23 cellular contexts compared by ENCODE assay signal in the genomic region with DNA sequence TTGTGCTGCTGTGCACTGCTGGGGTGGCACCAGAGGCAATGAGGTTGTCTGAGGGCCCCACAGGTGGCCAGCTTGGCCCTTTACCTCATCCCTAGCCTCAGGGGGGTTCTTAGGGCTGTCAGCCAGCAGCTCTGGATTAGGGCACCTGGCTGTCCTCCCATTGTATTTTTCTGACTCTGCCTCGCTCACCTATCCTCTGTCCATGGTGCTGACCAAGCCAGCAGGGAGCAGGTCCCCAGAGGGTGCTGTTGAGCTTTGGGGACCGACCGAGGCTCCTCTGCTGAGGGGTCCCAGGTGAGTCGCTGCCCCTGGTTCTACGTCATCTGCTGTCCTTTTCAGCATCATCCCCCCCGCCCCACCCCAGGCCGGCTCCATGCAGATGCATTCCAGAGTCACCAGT. TPM values are rescaled to one million over a fixed set of nuclear protein-coding genes. Genes with fewer than 3 reads are reported as not detected.
DNase-seq lines count a peak whose midpoint lies in the region; ATAC-seq, FAIRE-seq and TF ChIP-seq lines count a peak whose summit lies in the region.
"Had no signal": no experiment of that assay in that cellular context is flagged by ENCODE, and none has a peak within 500 bp of the region (broad histone marks: within the 10 kb centered on the region; RNA-seq: fewer than 3 reads in every experiment).

No MANE protein-coding gene starts in this region.

- no peaks in the 10 kb centered on the region for H3K4me1 Mint-ChIP-seq in activated CD4-positive, alpha-beta T cell treated with anti-CD3 and anti-CD28 coated beads for 36 hours
- H3K4me1 Mint-ChIP-seq: CD8-positive, alpha-beta memory T cell had no signal

- H3K79me2 ChIP-seq in MM.1S (ENCODE audit: low read length), result no peaks in the 10 kb centered on the region
- H3K79me2 ChIP-seq in K562 (ENCODE audit: control insufficient read depth, insufficient read depth, low read length), result no peaks in the 10 kb centered on the region

- H3F3A ChIP-seq in MM.1S (ENCODE audit: insufficient read depth, low read length), result no peaks in the 10 kb centered on the region

- POLR2A ChIA-PET in activated CD4-positive, alpha-beta T cell treated with anti-CD3 and anti-CD28 coated beads for 36 hours (lab: Charles Lee), result no interaction called here
- POLR2A ChIA-PET in K562 (lab: Yijun Ruan, JAX), result no interaction called here

- WGBS in K562 (ENCODE audit: insufficient coverage, low coverage, missing lambda C conversion rate), result 0% methylated on average over 7 of the region's 7 CpGs

- CTCF ChIA-PET in activated CD4-positive, alpha-beta T cell treated with anti-CD3 and anti-CD28 coated beads for 36 hours (lab: Charles Lee), result no interaction called here
- CTCF ChIA-PET in K562 (lab: Yijun Ruan, JAX; ENCODE audit: low intra/inter-chr PET ratio), result no interaction called here

- H3K4me1 ChIP-seq in MM.1S (ENCODE audit: low read length) (no peaks in the 10 kb centered on the region), K562 (replicated peaks in 1 of 2; ENCODE audit: control insufficient read depth in 2 of 2, insufficient read depth in 2 of 2, low read length in 2 of 2) (no peaks in the 10 kb centered on the region)
- H3K4me1 ChIP-seq: BLaER1 had no signal

- TF ChIP-seq CTCF in MM.1S (IDR thresholded peaks at IDR 0.05; ENCODE audit: low read length), result no peak
- peak in 1 of 3 experiments; percentile 14; a peak in 1 of 6 replicates for TF ChIP-seq CTCF in K562 (IDR thresholded peaks at IDR 0.05 in 2 of 3, conservative IDR thresholded peaks at IDR 0.05 in 1 of 3; ENCODE audit: insufficient read depth in 2 of 3, low read depth in 1 of 3, low read length in 3 of 3)

- no peaks in the 10 kb centered on the region for H3K36me3 Mint-ChIP-seq in activated CD4-positive, alpha-beta T cell treated with anti-CD3 and anti-CD28 coated beads for 36 hours (ENCODE audit: low read depth)
- H3K36me3 Mint-ChIP-seq: CD8-positive, alpha-beta memory T cell had no signal

- BruUV-seq in K562 (replicated peaks; lab: Mats Ljungman, UMichigan), result no TSS peak

- FAIRE-seq in K562 (lab: Jason Lieb, UNC) (no peak), urothelium cell line (lab: Jason Lieb, UNC) (no peak)
- FAIRE-seq: D721Med, RCC 7860 had no signal

- intact Hi-C loops in activated CD4-positive, alpha-beta T cell treated with anti-CD3 and anti-CD28 coated beads for 36 hours (cut with DNase I, micrococcal nuclease), result no loop called here
- intact Hi-C loops in K562 (cut with micrococcal nuclease), result no loop called here

- peaks cover under 1% of the 10 kb centered on the region for H3K27me3 Mint-ChIP-seq in activated CD4-positive, alpha-beta T cell treated with anti-CD3 and anti-CD28 coated beads for 36 hours

- H3K9me1 ChIP-seq in K562 (ENCODE audit: control insufficient read depth, insufficient read depth, low read length), result no peaks in the 10 kb centered on the region

- no peak for TF ChIP-seq EP300 in K562 (IDR thresholded peaks at IDR 0.05; ENCODE audit: low read length)

- no peak for ATAC-seq in activated CD4-positive, alpha-beta T cell treated with anti-CD3 and anti-CD28 coated beads for 36 hours
- ATAC-seq in K562 (no peak), HG03521 (IDR thresholded peaks at IDR 0.05; ENCODE audit: unreplicated experiment) (no peak)

- no peaks in the 10 kb centered on the region for H4K20me1 ChIP-seq in MM.1S (ENCODE audit: insufficient read depth, low read length)
- no peaks in the 10 kb centered on the region for H4K20me1 ChIP-seq in K562 (replicated peaks; ENCODE audit: control insufficient read depth, insufficient read depth, low read length)
- H4K20me1 ChIP-seq: BLaER1 had no signal

- H3K4me3 Mint-ChIP-seq in activated CD4-positive, alpha-beta T cell treated with anti-CD3 and anti-CD28 coated beads for 36 hours, result no peak overlapping the region
- H3K4me3 Mint-ChIP-seq: CD8-positive, alpha-beta memory T cell; HFFc6 had no signal

- no peak overlapping the region for H2AFZ ChIP-seq in MM.1S (ENCODE audit: low read length)
- no peak overlapping the region for H2AFZ ChIP-seq in K562 (ENCODE audit: low read depth, low read length)

- DNase-seq in activated CD4-positive, alpha-beta T cell treated with anti-CD3 and anti-CD28 coated beads for 36 hours, result peak; percentile 22
- DNase-seq in activated CD4-positive, alpha-beta T cell treated with anti-CD3 and anti-CD28 coated beads, Interleukin-2, amount 50 U/mL, for 1 hour, result no peak
- DNase-seq in MM.1S, result peak; percentile 7
- peak in 1 of 4 experiments; percentile 18 for DNase-seq in K562 (ENCODE audit: extremely low read depth in 1 of 4, low spot score in 3 of 4)
- DNase-seq in urothelium cell line (ENCODE audit: low spot score), result peak; percentile 35
- DNase-seq in NCI-H446 treated with DMSO at 0.1 percent for 48 hours (lab: John Stamatoyannopoulos, UW), result no peak
- DNase-seq in anterior cingulate cortex (lab: John Stamatoyannopoulos, UW), result no peak
- DNase-seq: CD8-positive, alpha-beta memory T cell; GOT3; HFFc6; Kasumi-1; MV-4-11; NCI-H1417; NCI-H1930; NCI-H2171; NCI-H510A treated with DMSO at 0.1 percent for 48 hours; NCI-H82; SHP77 treated with DMSO at 0.1 percent for 48 hours had no signal

- H3K9me3 ChIP-seq in MM.1S (replicated peaks; ENCODE audit: insufficient read depth, low read length), result no peaks in the 10 kb centered on the region; the same call in 1 of the 2 replicates
- H3K9me3 ChIP-seq in K562 (replicated peaks; ENCODE audit: control insufficient read depth, insufficient read depth, low read depth, low read length), result no peaks in the 10 kb centered on the region

- H3K27ac Mint-ChIP-seq in activated CD4-positive, alpha-beta T cell treated with anti-CD3 and anti-CD28 coated beads for 36 hours, result no peak overlapping the region
- H3K27ac Mint-ChIP-seq: CD8-positive, alpha-beta memory T cell; HFFc6 had no signal

- no peaks in the 10 kb centered on the region for H3K36me3 ChIP-seq in MM.1S (replicated peaks; ENCODE audit: insufficient read depth, low read length)
- no peaks in the 10 kb centered on the region for H3K36me3 ChIP-seq in K562 (ENCODE audit: control insufficient read depth, insufficient read depth, low read length)
- H3K36me3 ChIP-seq: BLaER1 had no signal

- no peaks in the 10 kb centered on the region for H3K9me2 ChIP-seq in MM.1S (replicated peaks; ENCODE audit: insufficient read depth, low read length)

- peaks cover 19% of the 10 kb centered on the region for H3K9me3 Mint-ChIP-seq in activated CD4-positive, alpha-beta T cell treated with anti-CD3 and anti-CD28 coated beads for 36 hours (ENCODE audit: low read depth)

- H3K4me3 ChIP-seq in MM.1S (ENCODE audit: low read length) (no peak overlapping the region), K562 (no peak overlapping the region)
- H3K4me3 ChIP-seq: BLaER1 had no signal

- H3K9ac ChIP-seq in MM.1S (ENCODE audit: low read length) (no peak overlapping the region), K562 (ENCODE audit: insufficient read depth in 1 of 2, low read depth in 2 of 2, low read length in 2 of 2) (no peak overlapping the region)
- H3K9ac ChIP-seq: BLaER1 had no signal

- H3K27me3 ChIP-seq in MM.1S (replicated peaks; ENCODE audit: insufficient read depth, low read length) (no peaks in the 10 kb centered on the region), K562 (ENCODE audit: control insufficient read depth in 2 of 2, insufficient read depth in 2 of 2, low read length in 2 of 2) (no peaks in the 10 kb centered on the region)
- H3K27me3 ChIP-seq: BLaER1 had no signal

- H3K27ac ChIP-seq in MM.1S (ENCODE audit: low read length), result no peak overlapping the region
- no peak overlapping the region for H3K27ac ChIP-seq in K562 (ENCODE audit: extremely low read depth, low read depth, low read length)
- H3K27ac ChIP-seq: BLaER1 had no signal

- no peak for TF ChIP-seq POLR2A in K562 (conservative IDR thresholded peaks at IDR 0.05)

- in situ Hi-C loops in K562 (cut with MboI), result no loop called here

- no peak for TF ChIP-seq RAD21 in K562 (CRISPR knock-in tag; conservative IDR thresholded peaks at IDR 0.05 in 1 of 2, IDR thresholded peaks at IDR 0.05 in 1 of 2)

- H3K4me2 ChIP-seq in MM.1S (ENCODE audit: low read depth, low read length), result no peak overlapping the region
- H3K4me2 ChIP-seq in K562 (ENCODE audit: insufficient read depth, low read length), result no peak overlapping the region
- H3K4me2 ChIP-seq: BLaER1 had no signal

RNA-seq across cellular contexts. Expression of gene ZNF735, which starts 32.1 kb away (rescaled TPM):
- total RNA-seq in activated CD4-positive, alpha-beta T cell treated with anti-CD3 and anti-CD28 coated beads for 36 hours, result not detected
- total RNA-seq in K562 (2011; cell fraction: chromatin; rRNA removed; ENCODE audit: low replicate concordance), result not detected in 2 replicates
- total RNA-seq in K562 (2011; cell fraction: nucleolus; rRNA removed), result not detected in 2 replicates
- not detected in 2 replicates for total RNA-seq in K562 (2011; cell fraction: nucleoplasm; rRNA removed)
- total RNA-seq in K562 (2014; rRNA removed) (not detected in 2 replicates), K562 (2014; rRNA removed; fragmentation: Illumina TruSeq; extraction: Trizol) (not detected in 2 replicates), K562 (2015; rRNA removed; fragmentation: Illumina TruSeq; extraction: Trizol) (not detected in 2 replicates), K562 (2021) (not detected in 2 replicates)
- polyA plus RNA-seq in K562 (2011; rRNA removed) (not detected in 2 replicates), K562 (2014; fragmentation: Illumina TruSeq; extraction: Trizol) (not detected in 2 replicates), K562 (2014; fragmentation: Nextera tagmentation; extraction: Ambion mirVana) (not detected), K562 (2014; rRNA removed) (not detected in 2 replicates)
- not detected in 2 replicates for polyA plus RNA-seq in K562 (2011; cell fraction: cytosol; rRNA removed)
- not detected in 2 replicates for polyA plus RNA-seq in K562 (2011; cell fraction: nucleus; rRNA removed)
- not detected in 2 replicates for polyA plus RNA-seq in K562 (2012)
- polyA minus RNA-seq in K562 (2011; rRNA and poly(A)+ RNA removed), result not detected in 2 replicates
- not detected in 2 replicates for polyA minus RNA-seq in K562 (2011; cell fraction: cytosol; rRNA and poly(A)+ RNA removed)
- polyA minus RNA-seq in K562 (2011; cell fraction: nucleus; rRNA and poly(A)+ RNA removed), result not detected in 2 replicates
- total RNA-seq: A172; CD8-positive, alpha-beta memory T cell; HFFc6 had no signal
- polyA plus RNA-seq: CD8-positive, alpha-beta memory T cell had no signal

RNA-seq across cellular contexts. Expression of gene ZNF679, which starts 53.3 kb away (rescaled TPM):
- not detected for total RNA-seq in activated CD4-positive, alpha-beta T cell treated with anti-CD3 and anti-CD28 coated beads for 36 hours
- not detected in 2 replicates for total RNA-seq in K562 (2011; cell fraction: chromatin; rRNA removed; ENCODE audit: low replicate concordance)
- not detected in 2 replicates for total RNA-seq in K562 (2011; cell fraction: nucleolus; rRNA removed)
- total RNA-seq in K562 (2011; cell fraction: nucleoplasm; rRNA removed), result not detected in 2 replicates
- total RNA-seq in K562 (2014; rRNA removed) (not detected in 2 replicates), K562 (2014; rRNA removed; fragmentation: Illumina TruSeq; extraction: Trizol) (not detected in 2 replicates), K562 (2015; rRNA removed; fragmentation: Illumina TruSeq; extraction: Trizol) (not detected in 2 replicates), K562 (2021) (not detected in 2 replicates)
- polyA plus RNA-seq in K562 (2011; rRNA removed) (not detected in 2 replicates), K562 (2014; fragmentation: Illumina TruSeq; extraction: Trizol) (not detected in 2 replicates), K562 (2014; fragmentation: Nextera tagmentation; extraction: Ambion mirVana) (not detected), K562 (2014; rRNA removed) (not detected in 2 replicates)
- polyA plus RNA-seq in K562 (2011; cell fraction: cytosol; rRNA removed), result not detected in 2 replicates
- not detected in 2 replicates for polyA plus RNA-seq in K562 (2011; cell fraction: nucleus; rRNA removed)
- polyA plus RNA-seq in K562 (2012), result not detected in 2 replicates
- not detected in 2 replicates for polyA minus RNA-seq in K562 (2011; rRNA and poly(A)+ RNA removed)
- polyA minus RNA-seq in K562 (2011; cell fraction: cytosol; rRNA and poly(A)+ RNA removed), result not detected in 2 replicates
- not detected in 2 replicates for polyA minus RNA-seq in K562 (2011; cell fraction: nucleus; rRNA and poly(A)+ RNA removed)
- total RNA-seq: A172; CD8-positive, alpha-beta memory T cell; HFFc6 had no signal
- polyA plus RNA-seq: CD8-positive, alpha-beta memory T cell had no signal

Comparison
In these comparisons a context has a peak if more than half of its experiments do, and no peak if none do; other contexts are left out.
1. DNase-seq: peak in activated CD4-positive, alpha-beta T cell treated with anti-CD3 and anti-CD28 coated beads for 36 hours (single experiment), MM.1S (single experiment) and urothelium cell line (single experiment); none in activated CD4-positive, alpha-beta T cell treated with anti-CD3 and anti-CD28 coated beads, Interleukin-2, amount 50 U/mL, for 1 hour (single experiment), NCI-H446 treated with DMSO at 0.1 percent for 48 hours (single experiment) and anterior cingulate cortex (0 of 58).